12 cellular contexts compared by ENCODE assay signal in the genomic region with DNA sequence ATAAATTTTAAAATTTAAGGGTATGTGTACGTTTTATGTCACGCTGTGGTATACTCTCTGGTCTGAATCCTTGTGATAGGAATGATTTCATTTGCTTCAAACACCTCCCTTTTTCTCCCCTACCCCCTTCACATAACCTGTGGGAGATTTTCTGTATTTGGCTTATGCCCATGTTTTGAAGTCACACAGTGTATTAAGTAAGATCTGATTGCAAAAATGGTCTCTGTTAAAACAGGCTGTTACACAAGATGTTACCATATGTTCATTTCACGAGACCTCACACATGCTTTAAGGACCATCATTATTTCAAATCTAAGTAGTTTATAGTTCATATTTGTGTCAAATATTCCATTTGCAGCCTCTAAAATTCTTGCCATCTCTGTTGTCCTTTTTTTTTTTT.
DNase-seq lines count a peak whose midpoint lies in the region; ATAC-seq, FAIRE-seq and TF ChIP-seq lines count a peak whose summit lies in the region.
"Had no signal": no experiment of that assay in that cellular context is flagged by ENCODE, and none has a peak within 500 bp of the region (broad histone marks: within the 10 kb centered on the region; RNA-seq: fewer than 3 reads in every experiment).

No MANE protein-coding gene starts in this region.

- CTCF ChIA-PET in K562 (lab: Yijun Ruan, JAX; ENCODE audit: low intra/inter-chr PET ratio): no interaction called here

- TF ChIP-seq POLR2A in K562 (conservative IDR thresholded peaks at IDR 0.05) (no peak), transverse colon (IDR thresholded peaks at IDR 0.05) (no peak)

- peaks cover 65% of the 10 kb centered on the region for H3K79me2 ChIP-seq in K562 (ENCODE audit: control insufficient read depth, insufficient read depth, low read length)

- H2AFZ ChIP-seq in K562 (ENCODE audit: low read depth, low read length): no peak overlapping the region

- TF ChIP-seq EP300 in K562 (IDR thresholded peaks at IDR 0.05; ENCODE audit: low read length): no peak
- TF ChIP-seq EP300 in transverse colon (IDR thresholded peaks at IDR 0.05; ENCODE audit: low read depth): no peak

- no TSS peak for BruUV-seq in K562 (replicated peaks; lab: Mats Ljungman, UMichigan)

- no peak overlapping the region for H3K27ac ChIP-seq in K562 (ENCODE audit: extremely low read depth, low read depth, low read length)
- peak overlapping the region; percentile 74 for H3K27ac ChIP-seq in psoas muscle
- no peak overlapping the region for H3K27ac ChIP-seq in ascending aorta
- no peak overlapping the region for H3K27ac ChIP-seq in transverse colon

- intact Hi-C loops in activated CD4-positive, alpha-beta T cell treated with anti-CD3 and anti-CD28 coated beads, Interleukin-2, amount 10 ng/mL, durations not matched to agents 24 days and 14 days (cut with micrococcal nuclease): loop anchor here (1.0 to 10.0 kb wide), 8 partner anchors 7 to 995 kb away; a partner anchor contains a TSS
- intact Hi-C loops in K562 (cut with micrococcal nuclease): loop anchor here (2.0 kb wide), 1 partner anchor 37 kb away; no protein-coding TSS in a partner anchor
- intact Hi-C loops in psoas muscle (cut with DNase I): no loop called here
- intact Hi-C loops in ascending aorta (cut with DNase I): no loop called here
- intact Hi-C loops in transverse colon (cut with DNase I; ENCODE audit: low total_unique reads): no loop called here

- ATAC-seq in K562 (no peak), psoas muscle (peak; percentile 24 to 78 (median 62))

- whole genome bisulfite sequencing in K562 (ENCODE audit: insufficient coverage, low coverage, missing lambda C conversion rate): 77% methylated on average over 3 of the region's 3 CpGs
- 69 to 84% (median 70%) methylated on average over 3 of the region's 3 CpGs for WGBS in psoas muscle, 3 donors
- WGBS in transverse colon (ENCODE audit: low coverage in 1 of 2), 2 donors: 83 to 84% methylated on average over 3 of the region's 3 CpGs

- H3K9me3 Mint-ChIP-seq in activated CD4-positive, alpha-beta T cell treated with anti-CD3 and anti-CD28 coated beads, Interleukin-2, amount 10 ng/mL, durations not matched to agents 24 days and 14 days: no peaks in the 10 kb centered on the region
- H3K9me3 Mint-ChIP-seq: neural crest cell had no signal

- no peaks in the 10 kb centered on the region for H3K27me3 Mint-ChIP-seq in activated CD4-positive, alpha-beta T cell treated with anti-CD3 and anti-CD28 coated beads, Interleukin-2, amount 10 ng/mL, durations not matched to agents 24 days and 14 days

- DNase-seq in activated CD4-positive, alpha-beta T cell treated with anti-CD3 and anti-CD28 coated beads, Interleukin-2, amount 10 ng/mL, durations not matched to agents 24 days and 14 days: no peak
- DNase-seq in activated CD4-positive, alpha-beta T cell treated with anti-CD3 and anti-CD28 coated beads, Interleukin-2, amount 50 U/mL, for 1 hour: no peak
- DNase-seq in NCI-H1694 treated with DMSO at 0.1 percent for 48 hours (lab: John Stamatoyannopoulos, UW): peak; percentile 50
- DNase-seq in K562 (ENCODE audit: extremely low read depth in 1 of 4, low spot score in 3 of 4): no peak
- DNase-seq in psoas muscle: no peak
- no peak for DNase-seq in NCI-H510A treated with DMSO at 0.1 percent for 48 hours (lab: John Stamatoyannopoulos, UW)
- no peak for DNase-seq in ascending aorta (ENCODE audit: low spot score in 2 of 2)
- DNase-seq in transverse colon: no peak
- DNase-seq: hippocampal formation; stimulated activated CD4-positive, alpha-beta T cell treated with anti-CD3 and anti-CD28 coated beads, Interleukin-4, amount 100 ng/mL, for 24 hours had no signal

- peak overlapping the region; percentile 95 for H3K27ac Mint-ChIP-seq in activated CD4-positive, alpha-beta T cell treated with anti-CD3 and anti-CD28 coated beads, Interleukin-2, amount 10 ng/mL, durations not matched to agents 24 days and 14 days

- H3K36me3 ChIP-seq in K562 (ENCODE audit: control insufficient read depth, insufficient read depth, low read length) (peaks cover 3% of the 10 kb centered on the region; the same call in 2 of the 3 replicates), psoas muscle (ENCODE audit: insufficient read depth in 1 of 2, low read depth in 1 of 2) (no peaks in the 10 kb centered on the region), ascending aorta (no peaks in the 10 kb centered on the region), transverse colon (no peaks in the 10 kb centered on the region)

- H3K4me3 ChIP-seq in K562 (no peak overlapping the region), psoas muscle (no peak overlapping the region), ascending aorta (no peak overlapping the region), transverse colon (no peak overlapping the region)

- H3K4me1 ChIP-seq in K562 (replicated peaks in 1 of 2; ENCODE audit: control insufficient read depth in 2 of 2, insufficient read depth in 2 of 2, low read length in 2 of 2) (peaks cover 9 to 32% of the 10 kb centered on the region in 2 experiments; a peak in 4 of 5 replicates), psoas muscle (peaks cover 67% of the 10 kb centered on the region), ascending aorta (peaks cover 0 to 16% of the 10 kb centered on the region in 2 donors), transverse colon (peaks cover 6 to 52% (median 20%) of the 10 kb centered on the region in 4 donors)

- H3K27me3 ChIP-seq in K562 (ENCODE audit: control insufficient read depth in 2 of 2, insufficient read depth in 2 of 2, low read length in 2 of 2): no peaks in the 10 kb centered on the region
- no peaks in the 10 kb centered on the region for H3K27me3 ChIP-seq in psoas muscle (ENCODE audit: insufficient read depth in 3 of 3, low read length in 2 of 3)
- H3K27me3 ChIP-seq in ascending aorta: no peaks in the 10 kb centered on the region
- H3K27me3 ChIP-seq in transverse colon: no peaks in the 10 kb centered on the region

- no peak for TF ChIP-seq RAD21 in K562 (CRISPR knock-in tag; conservative IDR thresholded peaks at IDR 0.05 in 1 of 2, IDR thresholded peaks at IDR 0.05 in 1 of 2)

- H3K9ac ChIP-seq in K562 (ENCODE audit: insufficient read depth in 1 of 2, low read depth in 2 of 2, low read length in 2 of 2): no peak overlapping the region

- POLR2A ChIA-PET in K562 (lab: Yijun Ruan, JAX): interaction anchor here (1.6 kb wide), 1 partner anchor 16 kb away, joined by 3 read pairs; no protein-coding TSS in a partner anchor

- TF ChIP-seq CTCF in K562 (IDR thresholded peaks at IDR 0.05 in 2 of 3, conservative IDR thresholded peaks at IDR 0.05 in 1 of 3; ENCODE audit: insufficient read depth in 2 of 3, low read depth in 1 of 3, low read length in 3 of 3): no peak
- no peak for TF ChIP-seq CTCF in psoas muscle (IDR thresholded peaks at IDR 0.05)
- TF ChIP-seq CTCF in ascending aorta (IDR thresholded peaks at IDR 0.05): no peak
- TF ChIP-seq CTCF in transverse colon (IDR thresholded peaks at IDR 0.05): no peak

- H3K4me2 ChIP-seq in K562 (ENCODE audit: insufficient read depth, low read length): no peak overlapping the region

- no peaks in the 10 kb centered on the region for H3K9me3 ChIP-seq in K562 (replicated peaks; ENCODE audit: control insufficient read depth, insufficient read depth, low read depth, low read length)
- H3K9me3 ChIP-seq in psoas muscle: no peaks in the 10 kb centered on the region
- no peaks in the 10 kb centered on the region for H3K9me3 ChIP-seq in ascending aorta
- no peaks in the 10 kb centered on the region for H3K9me3 ChIP-seq in transverse colon

- in situ Hi-C loops in K562 (cut with MboI): no loop called here
- in situ Hi-C loops in transverse colon (cut with MboI; ENCODE audit: low pct_ligation_motif_present in 1 of 4, low pct_unique_long_range_greater_than_20kb in 1 of 4, low sequenced_read_pairs in 3 of 4): no loop called here

- peaks cover 25% of the 10 kb centered on the region for H3K36me3 Mint-ChIP-seq in activated CD4-positive, alpha-beta T cell treated with anti-CD3 and anti-CD28 coated beads, Interleukin-2, amount 10 ng/mL, durations not matched to agents 24 days and 14 days (ENCODE audit: low read depth)

- H3K4me1 Mint-ChIP-seq in activated CD4-positive, alpha-beta T cell treated with anti-CD3 and anti-CD28 coated beads, Interleukin-2, amount 10 ng/mL, durations not matched to agents 24 days and 14 days: peaks cover 68% of the 10 kb centered on the region

- H4K20me1 ChIP-seq in K562 (replicated peaks; ENCODE audit: control insufficient read depth, insufficient read depth, low read length): 0 out of 2 replicates have a peak, but pooled peaks cover 11% of the 10 kb centered on the region

- H3K9me1 ChIP-seq in K562 (ENCODE audit: control insufficient read depth, insufficient read depth, low read length): peaks cover under 1% of the 10 kb centered on the region

- H3K4me3 Mint-ChIP-seq in activated CD4-positive, alpha-beta T cell treated with anti-CD3 and anti-CD28 coated beads, Interleukin-2, amount 10 ng/mL, durations not matched to agents 24 days and 14 days: peak overlapping the region; percentile 80
- H3K4me3 Mint-ChIP-seq: neural crest cell had no signal

- no peak for FAIRE-seq in K562 (lab: Jason Lieb, UNC)
- FAIRE-seq: RCC 7860 had no signal

TF ChIP-seq in K562, 482 proteins besides CTCF, POLR2A, EP300 and RAD21:
- TF ChIP-seq CEBPB (tag; IDR thresholded peaks at IDR 0.05) (0 out of 2 replicates have a peak, but pooled peaks have one; percentile 41), SMARCA4 (IDR thresholded peaks at IDR 0.05) (no peak)

Comparison
In these comparisons a context has a peak if more than half of its experiments do, and no peak if none do; other contexts are left out.
1. intact Hi-C loops: an anchor here in activated CD4-positive, alpha-beta T cell treated with anti-CD3 and anti-CD28 coated beads, Interleukin-2, amount 10 ng/mL, durations not matched to agents 24 days and 14 days (1.0 to 10.0 kb wide) and K562 (2.0 kb wide); none called in psoas muscle, ascending aorta and transverse colon.